ENCODE assay signal across 2 cellular contexts in the genomic region with DNA sequence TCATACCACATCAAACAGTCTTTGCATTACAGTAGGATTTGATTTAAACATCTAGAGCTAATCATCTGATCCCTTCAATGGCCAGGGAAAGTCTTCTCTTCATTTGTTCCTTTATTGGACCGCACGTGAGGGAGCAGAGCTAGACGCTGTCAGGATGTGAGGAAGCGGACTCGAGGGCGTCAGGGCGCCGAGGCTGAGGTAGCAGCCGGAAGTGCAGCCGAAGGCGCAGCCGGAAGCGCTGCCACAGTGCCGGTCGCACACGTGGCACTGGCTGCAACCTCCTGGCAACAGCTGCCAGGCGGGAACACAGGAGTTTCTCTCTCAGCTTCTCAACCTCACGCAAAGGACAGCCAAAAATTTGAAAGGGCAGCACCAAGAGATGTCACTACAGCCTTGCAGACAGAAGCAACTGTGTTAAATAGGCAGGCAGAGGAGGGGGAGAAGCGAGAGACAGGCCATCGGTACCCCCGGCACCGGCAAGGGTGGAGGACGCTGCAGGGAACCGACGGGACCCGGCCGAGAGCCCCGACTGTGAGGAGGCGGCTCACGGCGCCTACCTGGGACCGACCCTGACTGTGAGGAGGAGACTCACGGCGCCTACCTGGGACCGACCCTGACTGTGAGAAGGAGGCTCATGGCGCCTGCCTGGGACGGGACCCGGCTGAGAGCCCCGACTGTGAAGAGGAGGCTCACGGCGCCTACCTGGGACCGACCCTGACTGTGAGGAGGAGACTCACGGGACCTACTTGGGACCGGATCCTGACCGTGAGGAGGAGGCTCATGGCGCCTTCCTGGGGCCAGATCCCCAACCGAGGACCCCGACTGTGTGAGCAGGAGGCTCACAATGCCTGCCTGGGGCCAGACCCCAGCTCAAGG.
A peak's percentile ranks its signal among the peaks of the same experiment; 100 is the strongest.
TF ChIP-seq lines count a peak whose summit lies in the region.

No MANE protein-coding gene starts in this region.

TF ChIP-seq in HEK293, 187 proteins besides CTCF, POLR2A, EP300 and RAD21:
- TF ChIP-seq ZIC2 (tag by site-specific recombination; IDR thresholded peaks at IDR 0.05) (0 out of 2 replicates have a peak, but pooled peaks have one; percentile 7), KLF10 (tag by site-specific recombination; IDR thresholded peaks at IDR 0.05) (no peak)

TF ChIP-seq in H1, 55 proteins besides CTCF, POLR2A, EP300 and RAD21:
- TF ChIP-seq TBP (IDR thresholded peaks at IDR 0.05; ENCODE audit: low read depth, low read length) (no peak), NRF1 (IDR thresholded peaks at IDR 0.05; ENCODE audit: low read depth, low read length) (no peak), GABPA (IDR thresholded peaks at IDR 0.05; ENCODE audit: borderline replicate concordance, insufficient read depth, low read length) (no peak), SIN3A (conservative IDR thresholded peaks at IDR 0.05 in 1 of 2, IDR thresholded peaks at IDR 0.05 in 1 of 2; ENCODE audit: low read depth in 1 of 2, low read length in 2 of 2) (no peak), KDM1A (IDR thresholded peaks at IDR 0.05; ENCODE audit: borderline replicate concordance, low read length) (no peak), CREB1 (IDR thresholded peaks at IDR 0.05) (no peak), CTBP2 (IDR thresholded peaks at IDR 0.05; ENCODE audit: borderline replicate concordance, insufficient read depth, insufficient read length, low read length) (no peak), POU5F1 (IDR thresholded peaks at IDR 0.05; ENCODE audit: low read depth, low read length) (no peak), FOSL1 (IDR thresholded peaks at IDR 0.05; ENCODE audit: insufficient read depth, low read depth, low read length) (no peak), CEBPB (IDR thresholded peaks at IDR 0.05; ENCODE audit: low read depth, low read length) (no peak), RNF2 (IDR thresholded peaks at IDR 0.05; ENCODE audit: borderline replicate concordance, low read depth, low read length, missing control alignments, poor library complexity, severe bottlenecking) (no peak), JUND (IDR thresholded peaks at IDR 0.05; ENCODE audit: low read length) (no peak), ZNF274 (IDR thresholded peaks at IDR 0.05; ENCODE audit: borderline replicate concordance, extremely low read depth, low read length) (no peak), CHD1 (IDR thresholded peaks at IDR 0.05; ENCODE audit: low read depth, low read length) (no peak), TAF1 (IDR thresholded peaks at IDR 0.05; ENCODE audit: low read depth, low read length) (no peak), CHD2 (IDR thresholded peaks at IDR 0.05; ENCODE audit: low read length) (no peak), SRF (IDR thresholded peaks at IDR 0.05; ENCODE audit: low read depth, low read length) (no peak)
